19 cellular contexts compared by ENCODE assay signal in the genomic region with DNA sequence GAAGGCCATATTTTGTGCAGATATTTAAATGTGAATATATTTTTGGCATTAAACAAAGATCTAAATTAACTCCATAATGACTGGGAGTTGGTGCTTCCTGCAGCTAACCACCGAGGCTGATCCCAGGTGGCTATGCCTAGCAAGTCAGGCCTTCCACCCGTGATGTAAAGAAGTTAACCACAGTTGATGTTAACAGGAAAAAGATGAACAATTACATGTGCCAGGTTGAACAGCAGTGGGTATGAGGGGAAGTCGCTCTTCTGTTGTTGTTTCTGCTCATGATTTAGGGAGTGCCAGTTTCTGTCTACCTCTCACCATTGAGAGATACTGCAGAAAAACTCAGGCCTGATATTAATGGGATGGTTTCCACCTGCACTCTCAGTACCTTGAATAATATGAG.
"Had no signal": no experiment of that assay in that cellular context is flagged by ENCODE, and none has a peak within 500 bp of the region (broad histone marks: within the 10 kb centered on the region; RNA-seq: fewer than 3 reads in every experiment).

No MANE protein-coding gene starts in this region.

- H3K4me3 ChIP-seq: esophagus squamous epithelium, gastrocnemius medialis, left ventricle myocardium inferior, sigmoid colon, smooth muscle cell, upper lobe of right lung had no signal

- H3K36me3 Mint-ChIP-seq: activated CD4-positive, alpha-beta memory T cell treated with anti-CD3 and anti-CD28 coated beads for 36 hours; mesothelial cell of epicardium; natural killer cell treated with Interleukin-12 subunit alpha and Interleukin-12 subunit beta and Interleukin-15 and Interleukin-18, amount 100 ng/mL, for 72 hours had no signal

- H3K27me3 ChIP-seq: esophagus squamous epithelium, gastrocnemius medialis, sigmoid colon, upper lobe of right lung had no signal

- H3K36me3 ChIP-seq: esophagus squamous epithelium, gastrocnemius medialis, left ventricle myocardium inferior, sigmoid colon, upper lobe of right lung had no signal

- H3K4me1 ChIP-seq: upper lobe of right lung had no signal

- H3K27ac Mint-ChIP-seq: activated CD4-positive, alpha-beta memory T cell treated with anti-CD3 and anti-CD28 coated beads for 36 hours; endodermal cell; mesothelial cell of epicardium; natural killer cell treated with Interleukin-12 subunit alpha and Interleukin-12 subunit beta and Interleukin-15 and Interleukin-18, amount 100 ng/mL, for 72 hours; progenitor cell of endocrine pancreas had no signal

- H3K9me3 ChIP-seq: esophagus squamous epithelium, gastrocnemius medialis, left ventricle myocardium inferior, sigmoid colon, upper lobe of right lung had no signal

- ATAC-seq: gastrocnemius medialis; natural killer cell treated with Interleukin-12 subunit alpha and Interleukin-12 subunit beta and Interleukin-15 and Interleukin-18, amount 100 ng/mL, for 72 hours; upper lobe of right lung had no signal

- H3K4me3 Mint-ChIP-seq: activated CD4-positive, alpha-beta memory T cell treated with anti-CD3 and anti-CD28 coated beads for 36 hours; endodermal cell; mesothelial cell of epicardium; natural killer cell treated with Interleukin-12 subunit alpha and Interleukin-12 subunit beta and Interleukin-15 and Interleukin-18, amount 100 ng/mL, for 72 hours had no signal

- H3K9me3 Mint-ChIP-seq: activated CD4-positive, alpha-beta memory T cell treated with anti-CD3 and anti-CD28 coated beads for 36 hours; endodermal cell; mesothelial cell of epicardium; natural killer cell treated with Interleukin-12 subunit alpha and Interleukin-12 subunit beta and Interleukin-15 and Interleukin-18, amount 100 ng/mL, for 72 hours had no signal

- DNase-seq: activated CD4-positive, alpha-beta memory T cell treated with anti-CD3 and anti-CD28 coated beads for 36 hours; activated CD4-positive, alpha-beta T cell treated with anti-CD3 and anti-CD28 coated beads for 48 hours; activated naive CD4-positive, alpha-beta T cell treated with Interleukin-2 at 50 U/mL for 16 hours; activated T-cell treated with anti-CD3 and anti-CD28 coated beads, Interleukin-2, amount 50 U/mL, for 48 hours; amygdala; cortex of kidney; endodermal cell; esophagus squamous epithelium; gastrocnemius medialis; hypothalamus; left ventricle myocardium inferior; retina; sigmoid colon; stimulated activated CD4-positive, alpha-beta T cell treated with anti-CD3 and anti-CD28 coated beads, Interleukin-15, amount 100 ng/mL, for 24 hours; upper lobe of right lung had no signal

- H3K27ac ChIP-seq: esophagus squamous epithelium, gastrocnemius medialis, left ventricle myocardium inferior, sigmoid colon, upper lobe of right lung had no signal
